Comparison of ENCODE assay signal across 10 cellular contexts in the genomic region with DNA sequence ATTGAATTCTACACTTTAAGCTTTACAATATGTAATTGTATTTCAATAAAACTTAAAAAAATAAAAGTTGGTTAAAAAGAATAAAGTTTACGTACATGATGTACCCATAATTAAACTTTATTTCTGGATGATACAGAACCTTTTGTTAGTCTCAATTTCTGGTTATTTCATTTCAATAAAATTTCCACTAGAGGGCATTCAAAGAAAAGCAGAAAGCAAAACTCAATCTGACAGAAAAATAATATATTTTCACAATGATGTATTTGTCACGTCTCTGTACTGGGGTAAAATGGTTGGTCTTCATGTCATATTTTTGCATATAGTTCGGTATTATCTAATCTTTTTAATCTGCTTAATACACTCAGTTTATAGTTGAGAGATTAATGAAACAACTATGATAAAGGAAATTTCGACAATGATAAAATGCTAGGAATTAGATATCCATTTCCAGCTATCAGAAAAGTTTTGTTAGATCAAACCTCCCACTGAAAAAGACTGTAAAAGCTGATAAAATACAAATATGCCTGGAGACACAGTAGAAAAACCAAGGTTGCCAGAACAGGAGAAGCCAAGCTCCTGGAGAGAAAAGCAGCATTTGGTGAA. TPM values are rescaled to one million over a fixed set of nuclear protein-coding genes. Genes with fewer than 3 reads are reported as not detected.
DNase-seq lines count a peak whose midpoint lies in the region; ATAC-seq and TF ChIP-seq lines count a peak whose summit lies in the region.
"Had no signal": no experiment of that assay in that cellular context is flagged by ENCODE, and none has a peak within 500 bp of the region (broad histone marks: within the 10 kb centered on the region; RNA-seq: fewer than 3 reads in every experiment).

No MANE protein-coding gene starts in this region.

- DNase-seq in GM10248 (ENCODE audit: extremely low spot score) (peak; percentile 10), PC-9 (no peak), fibroblast of the aortic adventitia (ENCODE audit: low read depth) (peak; percentile 33), mucosa of descending colon (no peak), H7 (no peak)
- DNase-seq in CD4-positive, alpha-beta T cell: no peak
- DNase-seq: naive B cell, T-cell had no signal

- no peaks in the 10 kb centered on the region for H3K4me1 Mint-ChIP-seq in CD4-positive, alpha-beta T cell (ENCODE audit: low read depth)
- H3K4me1 Mint-ChIP-seq: naive B cell, T-cell had no signal

- H3K36me3 Mint-ChIP-seq in CD4-positive, alpha-beta T cell (ENCODE audit: low read depth): no peaks in the 10 kb centered on the region
- H3K36me3 Mint-ChIP-seq: naive B cell, T-cell had no signal

- H3F3A ChIP-seq in PC-9 (ENCODE audit: insufficient read depth, low read depth): no peaks in the 10 kb centered on the region

- H4K20me1 ChIP-seq in PC-9 (ENCODE audit: insufficient read depth): no peaks in the 10 kb centered on the region

- no peak overlapping the region for H3K4me3 Mint-ChIP-seq in CD4-positive, alpha-beta T cell
- H3K4me3 Mint-ChIP-seq: naive B cell, T-cell had no signal

- H3K27ac Mint-ChIP-seq in CD4-positive, alpha-beta T cell: no peak overlapping the region
- H3K27ac Mint-ChIP-seq: naive B cell, T-cell had no signal

- H3K4me1 ChIP-seq in PC-9 (replicated peaks; ENCODE audit: insufficient read depth): no peaks in the 10 kb centered on the region
- H3K4me1 ChIP-seq in mucosa of descending colon (ENCODE audit: low read depth): no peaks in the 10 kb centered on the region

- no peaks in the 10 kb centered on the region for H3K79me2 ChIP-seq in PC-9 (ENCODE audit: low read depth)

- H3K4me2 ChIP-seq in PC-9: no peak overlapping the region

- no peaks in the 10 kb centered on the region for H3K36me3 ChIP-seq in PC-9 (ENCODE audit: low read depth)
- H3K36me3 ChIP-seq in mucosa of descending colon (ENCODE audit: low read depth): no peaks in the 10 kb centered on the region
- no peaks in the 10 kb centered on the region for H3K36me3 ChIP-seq in H7 (replicated peaks; ENCODE audit: control insufficient read depth, insufficient read depth, low read length)

- POLR2A ChIA-PET in GM10248 (lab: Yijun Ruan, JAX): no interaction called here
- POLR2A ChIA-PET in PC-9 (lab: Charles Lee; ENCODE audit: unreplicated experiment): no interaction called here
- POLR2A ChIA-PET in CD4-positive, alpha-beta T cell (lab: Charles Lee): no interaction called here

- no TSS peak for BruUV-seq in PC-9 (replicated peaks; lab: Mats Ljungman, UMichigan)

- H2AFZ ChIP-seq in PC-9: no peak overlapping the region

- no peak for ATAC-seq in CD4-positive, alpha-beta T cell (ENCODE audit: poor library complexity)
- ATAC-seq in HG02642 (IDR thresholded peaks at IDR 0.05; ENCODE audit: poor library complexity, unreplicated experiment) (no peak), mucosa of descending colon (no peak)
- ATAC-seq: T-cell had no signal

- no peak overlapping the region for H3K27ac ChIP-seq in 22Rv1
- no peak overlapping the region for H3K27ac ChIP-seq in PC-9
- H3K27ac ChIP-seq in CD4-positive, alpha-beta T cell (ENCODE audit: low read depth, low read length): no peak overlapping the region

- TF ChIP-seq CTCF in 22Rv1 (IDR thresholded peaks at IDR 0.05) (peak; percentile 83), GM10248 (IDR thresholded peaks at IDR 0.05; ENCODE audit: control extremely low read depth, extremely low read depth, low read depth, missing control alignments) (peak; percentile 37), PC-9 (conservative IDR thresholded peaks at IDR 0.05) (peak; percentile 70), fibroblast of the aortic adventitia (IDR thresholded peaks at IDR 0.05; ENCODE audit: insufficient read depth, low read length) (peak; percentile 62), mucosa of descending colon (IDR thresholded peaks at IDR 0.05) (no peak)
- TF ChIP-seq CTCF in CD4-positive, alpha-beta T cell (IDR thresholded peaks at IDR 0.05): no peak

- intact Hi-C loops in PC-9 (cut with micrococcal nuclease; ENCODE audit: unreplicated experiment) (loop anchor here (1.0 to 5.0 kb wide), 4 partner anchors 57 to 797 kb away; no protein-coding TSS in a partner anchor), mucosa of descending colon (cut with DNase I, micrococcal nuclease) (no loop called here)
- intact Hi-C loops in CD4-positive, alpha-beta T cell (cut with DNase I, micrococcal nuclease): no loop called here

- H3K27me3 Mint-ChIP-seq in CD4-positive, alpha-beta T cell: no peaks in the 10 kb centered on the region
- H3K27me3 Mint-ChIP-seq: naive B cell, T-cell had no signal

- no peak overlapping the region for H3K4me3 ChIP-seq in PC-9
- H3K4me3 ChIP-seq in fibroblast of the aortic adventitia (ENCODE audit: low read depth, low read length): no peak overlapping the region
- H3K4me3 ChIP-seq in mucosa of descending colon: no peak overlapping the region
- H3K4me3 ChIP-seq in H7 (ENCODE audit: insufficient read depth, low read depth, low read length): no peak overlapping the region

- H3K9me3 Mint-ChIP-seq in CD4-positive, alpha-beta T cell: no peaks in the 10 kb centered on the region

- H3K9me3 ChIP-seq in PC-9 (ENCODE audit: insufficient read depth, low read depth) (no peaks in the 10 kb centered on the region), mucosa of descending colon (no peaks in the 10 kb centered on the region)
- H3K9me3 ChIP-seq in CD4-positive, alpha-beta T cell (ENCODE audit: control insufficient read depth, low read length): no peaks in the 10 kb centered on the region

- CTCF ChIA-PET in GM10248 (lab: Yijun Ruan, JAX): interaction anchor here (1.0 to 2.2 kb wide), 9 partner anchors 10 to 754 kb away, joined by 3 to 7 read pairs (median 3); no protein-coding TSS in a partner anchor
- CTCF ChIA-PET in PC-9 (lab: Charles Lee): interaction anchor here (1.3 kb wide), 1 partner anchor 273 kb away, joined by 4 read pairs; no protein-coding TSS in a partner anchor
- CTCF ChIA-PET in CD4-positive, alpha-beta T cell (lab: Charles Lee): no interaction called here

- no peaks in the 10 kb centered on the region for H3K9me2 ChIP-seq in PC-9 (ENCODE audit: insufficient read depth)

- H3K27me3 ChIP-seq in PC-9 (ENCODE audit: insufficient read depth, low read depth) (no peaks in the 10 kb centered on the region), H7 (ENCODE audit: control insufficient read depth, insufficient read depth, low read length) (no peaks in the 10 kb centered on the region)
- H3K27me3 ChIP-seq in CD4-positive, alpha-beta T cell (ENCODE audit: control insufficient read depth, insufficient read depth, low read length): no peaks in the 10 kb centered on the region

RNA-seq across cellular contexts. Expression of a gene that starts 27.4 kb away (rescaled TPM):
- total RNA-seq in PC-9 (2021): not detected in 2 replicates
- total RNA-seq in fibroblast of the aortic adventitia (ENCODE audit: low replicate concordance): not detected in 2 replicates
- not detected for total RNA-seq in CD4-positive, alpha-beta T cell
- total RNA-seq in mucosa of descending colon: not detected
- total RNA-seq in H7 (2014; rRNA removed; shearing (Covaris generic)): not detected in 2 replicates
- total RNA-seq: T-cell had no signal

Comparison
In these comparisons a context has a peak if more than half of its experiments do, and no peak if none do; other contexts are left out.
1. CTCF ChIP-seq: peak in 22Rv1 (single experiment), GM10248 (single experiment), PC-9 (single experiment) and fibroblast of the aortic adventitia (single experiment); none in CD4-positive, alpha-beta T cell (single experiment) and mucosa of descending colon (single experiment).
2. DNase-seq: peak in GM10248 (single experiment) and fibroblast of the aortic adventitia (single experiment); none in PC-9 (0 of 2), CD4-positive, alpha-beta T cell (0 of 10), mucosa of descending colon (0 of 3) and H7 (single experiment).